Comparison of ENCODE assay signal across 2 cellular contexts in the genomic region with DNA sequence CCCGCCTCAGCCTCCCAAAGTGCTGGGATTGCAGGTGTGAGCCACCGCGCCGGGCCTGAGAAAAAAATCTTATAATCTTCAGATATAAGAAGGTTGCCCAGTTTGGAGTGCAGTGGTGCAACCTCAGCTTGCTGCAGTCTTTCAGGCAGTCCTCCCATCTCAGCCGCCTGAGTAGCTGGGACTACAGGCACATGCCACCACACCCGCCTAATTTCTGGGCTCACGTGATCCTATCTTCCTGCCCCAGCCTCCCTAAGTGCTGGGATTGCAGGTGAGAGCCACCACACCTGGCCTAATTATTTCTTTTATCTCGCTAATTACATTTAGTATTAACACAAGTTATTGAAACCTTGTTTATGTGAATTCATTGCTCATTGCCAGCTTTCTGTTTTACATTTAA.
TF ChIP-seq lines count a peak whose summit lies in the region.

No MANE protein-coding gene starts in this region.

TF ChIP-seq in GM23338, 12 proteins besides CTCF, POLR2A, EP300 and RAD21 (continues in another document):
- TF ChIP-seq ZNF114 (CRISPR knock-in tag; IDR thresholded peaks at IDR 0.05) (no peak), POLR2AphosphoS5 (IDR thresholded peaks at IDR 0.05; ENCODE audit: low read depth) (no peak), EZH2 (IDR thresholded peaks at IDR 0.05; ENCODE audit: low read depth, unreplicated experiment) (no peak), NANOG (IDR thresholded peaks at IDR 0.05; ENCODE audit: borderline replicate concordance) (no peak), CREB1 (CRISPR knock-in tag; IDR thresholded peaks at IDR 0.05; ENCODE audit: low read depth) (no peak), EZH2phosphoT487 (IDR thresholded peaks at IDR 0.05; ENCODE audit: unreplicated experiment) (no peak), JUNB (IDR thresholded peaks at IDR 0.05; ENCODE audit: unreplicated experiment) (no peak), ZNF331 (CRISPR knock-in tag; IDR thresholded peaks at IDR 0.05; ENCODE audit: low read depth) (no peak)
- TF ChIP-seq, protein P1, sequence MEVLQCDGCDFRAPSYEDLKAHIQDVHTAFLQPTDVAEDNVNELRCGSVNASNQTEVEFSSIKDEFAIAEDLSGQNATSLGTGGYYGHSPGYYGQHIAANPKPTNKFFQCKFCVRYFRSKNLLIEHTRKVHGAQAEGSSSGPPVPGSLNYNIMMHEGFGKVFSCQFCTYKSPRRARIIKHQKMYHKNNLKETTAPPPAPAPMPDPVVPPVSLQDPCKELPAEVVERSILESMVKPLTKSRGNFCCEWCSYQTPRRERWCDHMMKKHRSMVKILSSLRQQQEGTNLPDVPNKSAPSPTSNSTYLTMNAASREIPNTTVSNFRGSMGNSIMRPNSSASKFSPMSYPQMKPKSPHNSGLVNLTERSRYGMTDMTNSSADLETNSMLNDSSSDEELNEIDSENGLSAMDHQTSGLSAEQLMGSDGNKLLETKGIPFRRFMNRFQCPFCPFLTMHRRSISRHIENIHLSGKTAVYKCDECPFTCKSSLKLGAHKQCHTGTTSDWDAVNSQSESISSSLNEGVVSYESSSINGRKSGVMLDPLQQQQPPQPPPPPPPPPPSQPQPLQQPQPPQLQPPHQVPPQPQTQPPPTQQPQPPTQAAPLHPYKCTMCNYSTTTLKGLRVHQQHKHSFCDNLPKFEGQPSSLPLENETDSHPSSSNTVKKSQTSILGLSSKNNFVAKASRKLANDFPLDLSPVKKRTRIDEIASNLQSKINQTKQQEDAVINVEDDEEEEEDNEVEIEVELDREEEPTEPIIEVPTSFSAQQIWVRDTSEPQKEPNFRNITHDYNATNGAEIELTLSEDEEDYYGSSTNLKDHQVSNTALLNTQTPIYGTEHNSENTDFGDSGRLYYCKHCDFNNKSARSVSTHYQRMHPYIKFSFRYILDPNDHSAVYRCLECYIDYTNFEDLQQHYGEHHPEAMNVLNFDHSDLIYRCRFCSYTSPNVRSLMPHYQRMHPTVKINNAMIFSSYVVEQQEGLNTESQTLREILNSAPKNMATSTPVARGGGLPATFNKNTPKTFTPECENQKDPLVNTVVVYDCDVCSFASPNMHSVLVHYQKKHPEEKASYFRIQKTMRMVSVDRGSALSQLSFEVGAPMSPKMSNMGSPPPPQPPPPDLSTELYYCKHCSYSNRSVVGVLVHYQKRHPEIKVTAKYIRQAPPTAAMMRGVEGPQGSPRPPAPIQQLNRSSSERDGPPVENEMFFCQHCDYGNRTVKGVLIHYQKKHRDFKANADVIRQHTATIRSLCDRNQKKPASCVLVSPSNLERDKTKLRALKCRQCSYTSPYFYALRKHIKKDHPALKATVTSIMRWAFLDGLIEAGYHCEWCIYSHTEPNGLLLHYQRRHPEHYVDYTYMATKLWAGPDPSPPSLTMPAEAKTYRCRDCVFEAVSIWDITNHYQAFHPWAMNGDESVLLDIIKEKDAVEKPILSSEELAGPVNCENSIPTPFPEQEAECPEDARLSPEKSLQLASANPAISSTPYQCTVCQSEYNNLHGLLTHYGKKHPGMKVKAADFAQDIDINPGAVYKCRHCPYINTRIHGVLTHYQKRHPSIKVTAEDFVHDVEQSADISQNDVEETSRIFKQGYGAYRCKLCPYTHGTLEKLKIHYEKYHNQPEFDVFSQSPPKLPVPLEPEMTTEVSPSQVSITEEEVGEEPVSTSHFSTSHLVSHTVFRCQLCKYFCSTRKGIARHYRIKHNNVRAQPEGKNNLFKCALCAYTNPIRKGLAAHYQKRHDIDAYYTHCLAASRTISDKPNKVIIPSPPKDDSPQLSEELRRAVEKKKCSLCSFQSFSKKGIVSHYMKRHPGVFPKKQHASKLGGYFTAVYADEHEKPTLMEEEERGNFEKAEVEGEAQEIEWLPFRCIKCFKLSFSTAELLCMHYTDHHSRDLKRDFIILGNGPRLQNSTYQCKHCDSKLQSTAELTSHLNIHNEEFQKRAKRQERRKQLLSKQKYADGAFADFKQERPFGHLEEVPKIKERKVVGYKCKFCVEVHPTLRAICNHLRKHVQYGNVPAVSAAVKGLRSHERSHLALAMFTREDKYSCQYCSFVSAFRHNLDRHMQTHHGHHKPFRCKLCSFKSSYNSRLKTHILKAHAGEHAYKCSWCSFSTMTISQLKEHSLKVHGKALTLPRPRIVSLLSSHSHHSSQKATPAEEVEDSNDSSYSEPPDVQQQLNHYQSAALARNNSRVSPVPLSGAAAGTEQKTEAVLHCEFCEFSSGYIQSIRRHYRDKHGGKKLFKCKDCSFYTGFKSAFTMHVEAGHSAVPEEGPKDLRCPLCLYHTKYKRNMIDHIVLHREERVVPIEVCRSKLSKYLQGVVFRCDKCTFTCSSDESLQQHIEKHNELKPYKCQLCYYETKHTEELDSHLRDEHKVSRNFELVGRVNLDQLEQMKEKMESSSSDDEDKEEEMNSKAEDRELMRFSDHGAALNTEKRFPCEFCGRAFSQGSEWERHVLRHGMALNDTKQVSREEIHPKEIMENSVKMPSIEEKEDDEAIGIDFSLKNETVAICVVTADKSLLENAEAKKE (CRISPR knock-in tag; IDR thresholded peaks at IDR 0.05), result no peak
- TF ChIP-seq, protein P2, sequence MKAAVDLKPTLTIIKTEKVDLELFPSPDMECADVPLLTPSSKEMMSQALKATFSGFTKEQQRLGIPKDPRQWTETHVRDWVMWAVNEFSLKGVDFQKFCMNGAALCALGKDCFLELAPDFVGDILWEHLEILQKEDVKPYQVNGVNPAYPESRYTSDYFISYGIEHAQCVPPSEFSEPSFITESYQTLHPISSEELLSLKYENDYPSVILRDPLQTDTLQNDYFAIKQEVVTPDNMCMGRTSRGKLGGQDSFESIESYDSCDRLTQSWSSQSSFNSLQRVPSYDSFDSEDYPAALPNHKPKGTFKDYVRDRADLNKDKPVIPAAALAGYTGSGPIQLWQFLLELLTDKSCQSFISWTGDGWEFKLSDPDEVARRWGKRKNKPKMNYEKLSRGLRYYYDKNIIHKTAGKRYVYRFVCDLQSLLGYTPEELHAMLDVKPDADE (IDR thresholded peaks at IDR 0.05), result no peak

TF ChIP-seq in H1, 55 proteins besides CTCF, POLR2A, EP300 and RAD21:
- no peak for TF ChIP-seq GABPA (IDR thresholded peaks at IDR 0.05; ENCODE audit: borderline replicate concordance, insufficient read depth, low read length)
- TF ChIP-seq, protein P3, sequence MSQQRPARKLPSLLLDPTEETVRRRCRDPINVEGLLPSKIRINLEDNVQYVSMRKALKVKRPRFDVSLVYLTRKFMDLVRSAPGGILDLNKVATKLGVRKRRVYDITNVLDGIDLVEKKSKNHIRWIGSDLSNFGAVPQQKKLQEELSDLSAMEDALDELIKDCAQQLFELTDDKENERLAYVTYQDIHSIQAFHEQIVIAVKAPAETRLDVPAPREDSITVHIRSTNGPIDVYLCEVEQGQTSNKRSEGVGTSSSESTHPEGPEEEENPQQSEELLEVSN (IDR thresholded peaks at IDR 0.05), result 0 out of 2 replicates have a peak, but pooled peaks have one; percentile 31
